Comparison of ENCODE assay signal across 19 cellular contexts in the genomic region with DNA sequence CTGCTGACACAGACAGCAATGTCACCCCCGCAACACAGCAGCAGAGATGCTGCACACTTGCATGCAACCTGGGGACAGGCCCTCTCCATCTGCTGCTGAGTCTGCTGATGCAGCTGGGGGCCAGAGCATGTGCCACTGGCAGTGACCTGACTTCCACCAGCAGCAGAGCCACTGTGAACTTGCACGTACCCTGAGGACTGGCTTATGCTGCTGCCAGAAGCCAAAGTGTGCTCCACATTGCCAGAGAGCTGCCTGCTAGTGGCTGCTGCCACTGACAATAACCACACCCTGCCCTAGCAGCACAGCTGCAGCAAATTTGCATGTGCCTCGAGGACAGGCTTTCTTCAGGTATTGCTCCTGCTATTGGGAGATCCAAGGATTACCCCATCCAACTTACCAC. TPM values are rescaled to one million over a fixed set of nuclear protein-coding genes. Genes with fewer than 3 reads are reported as not detected.
DNase-seq lines count a peak whose midpoint lies in the region; ATAC-seq, FAIRE-seq and TF ChIP-seq lines count a peak whose summit lies in the region.
"Had no signal": no experiment of that assay in that cellular context is flagged by ENCODE, and none has a peak within 500 bp of the region (broad histone marks: within the 10 kb centered on the region; RNA-seq: fewer than 3 reads in every experiment).

No MANE protein-coding gene starts in this region.

- TF ChIP-seq POLR2A in stomach (IDR thresholded peaks at IDR 0.05) = no peak

- peaks cover 37% of the 10 kb centered on the region for H3K36me3 Mint-ChIP-seq in activated CD4-positive, alpha-beta T cell treated with anti-CD3 and anti-CD28 coated beads, Interleukin-2, amount 10 ng/mL, durations not matched to agents 24 days and 14 days (ENCODE audit: low read depth)
- H3K36me3 Mint-ChIP-seq in glutamatergic neuron (ENCODE audit: unreplicated experiment) = peaks cover 32% of the 10 kb centered on the region

- TF ChIP-seq EP300 in stomach (IDR thresholded peaks at IDR 0.05) = no peak

- ATAC-seq in HG03280 (IDR thresholded peaks at IDR 0.05; ENCODE audit: unreplicated experiment) (no peak), HG03196 (IDR thresholded peaks at IDR 0.05; ENCODE audit: unreplicated experiment) (no peak)
- ATAC-seq: A549 had no signal

- no peak overlapping the region for H3K27ac Mint-ChIP-seq in activated CD4-positive, alpha-beta T cell treated with anti-CD3 and anti-CD28 coated beads, Interleukin-2, amount 10 ng/mL, durations not matched to agents 24 days and 14 days
- no peak overlapping the region for H3K27ac Mint-ChIP-seq in glutamatergic neuron (ENCODE audit: unreplicated experiment)
- H3K27ac Mint-ChIP-seq: CD14-positive monocyte had no signal

- FAIRE-seq in bronchial epithelial cell (lab: Jason Lieb, UNC) = peak; percentile 36
- FAIRE-seq: A549 had no signal

- DNase-seq in activated CD4-positive, alpha-beta T cell treated with anti-CD3 and anti-CD28 coated beads, Interleukin-2, amount 10 ng/mL, durations not matched to agents 24 days and 14 days = peak; percentile 40
- no peak for DNase-seq in activated CD4-positive, alpha-beta T cell treated with anti-CD3 and anti-CD28 coated beads for 1 hour
- DNase-seq in AG20443 (ENCODE audit: low spot score) = peak; percentile 13
- no peak for DNase-seq in bronchial epithelial cell (ENCODE audit: low read depth)
- DNase-seq in glutamatergic neuron = peak; percentile 37
- DNase-seq in stomach = no peak
- DNase-seq: CD4-positive, alpha-beta memory T cell; DMS79 treated with DMSO at 0.1 percent for 48 hours; GF-D8; GOT3 had no signal

- peaks cover 24% of the 10 kb centered on the region for H3K9me3 Mint-ChIP-seq in activated CD4-positive, alpha-beta T cell treated with anti-CD3 and anti-CD28 coated beads, Interleukin-2, amount 10 ng/mL, durations not matched to agents 24 days and 14 days
- peaks cover 18% of the 10 kb centered on the region for H3K9me3 Mint-ChIP-seq in glutamatergic neuron (ENCODE audit: unreplicated experiment)

- TF ChIP-seq CTCF in bronchial epithelial cell (IDR thresholded peaks at IDR 0.05; ENCODE audit: insufficient read depth, low read length, severe bottlenecking) = no peak
- no peak for TF ChIP-seq CTCF in glutamatergic neuron (IDR thresholded peaks at IDR 0.05; ENCODE audit: partially characterized antibody, unreplicated experiment)
- no peak for TF ChIP-seq CTCF in stomach (IDR thresholded peaks at IDR 0.05)

- WGBS in stomach, 5 donors = 80 to 93% (median 87%) methylated on average over 2 to 3 of the region's 3 CpGs

- no peak overlapping the region for H3K27ac ChIP-seq in stomach
- H3K27ac ChIP-seq: 22Rv1, A549, BLaER1, HL-60 had no signal

- peaks cover 6 to 30% (median 18%) of the 10 kb centered on the region in 4 donors for H3K9me3 ChIP-seq in stomach

- H3K36me3 ChIP-seq in bronchial epithelial cell (ENCODE audit: control insufficient read depth, insufficient read depth, low read length) (no peaks in the 10 kb centered on the region), stomach (peaks cover 0 to 18% (median 13%) of the 10 kb centered on the region in 4 donors)
- H3K36me3 ChIP-seq: HAP-1 had no signal

- peaks cover 35% of the 10 kb centered on the region for H3K4me1 Mint-ChIP-seq in activated CD4-positive, alpha-beta T cell treated with anti-CD3 and anti-CD28 coated beads, Interleukin-2, amount 10 ng/mL, durations not matched to agents 24 days and 14 days
- H3K4me1 Mint-ChIP-seq in glutamatergic neuron (ENCODE audit: low read depth, unreplicated experiment) = peaks cover 3% of the 10 kb centered on the region
- H3K4me1 Mint-ChIP-seq: CD14-positive monocyte had no signal

- H3K4me3 Mint-ChIP-seq in activated CD4-positive, alpha-beta T cell treated with anti-CD3 and anti-CD28 coated beads, Interleukin-2, amount 10 ng/mL, durations not matched to agents 24 days and 14 days = no peak overlapping the region
- H3K4me3 Mint-ChIP-seq in glutamatergic neuron (ENCODE audit: unreplicated experiment) = no peak overlapping the region
- H3K4me3 Mint-ChIP-seq: CD14-positive monocyte had no signal

- H3K27me3 Mint-ChIP-seq in activated CD4-positive, alpha-beta T cell treated with anti-CD3 and anti-CD28 coated beads, Interleukin-2, amount 10 ng/mL, durations not matched to agents 24 days and 14 days = no peaks in the 10 kb centered on the region
- peaks cover 2% of the 10 kb centered on the region for H3K27me3 Mint-ChIP-seq in glutamatergic neuron (ENCODE audit: unreplicated experiment)
- H3K27me3 Mint-ChIP-seq: CD4-positive, alpha-beta memory T cell had no signal

- H3K27me3 ChIP-seq in bronchial epithelial cell (ENCODE audit: control insufficient read depth, insufficient read depth, low read length) (no peaks in the 10 kb centered on the region), stomach (no peaks in the 10 kb centered on the region)
- H3K27me3 ChIP-seq: BLaER1 had no signal

- H3K4me3 ChIP-seq in bronchial epithelial cell (ENCODE audit: low read depth, low read length) = no peak overlapping the region
- H3K4me3 ChIP-seq in stomach = no peak overlapping the region
- H3K4me3 ChIP-seq: A549, BLaER1, HAP-1 had no signal

- H3K4me1 ChIP-seq in stomach = no peaks in the 10 kb centered on the region
- H3K4me1 ChIP-seq: A549, HAP-1 had no signal

- intact Hi-C loops in activated CD4-positive, alpha-beta T cell treated with anti-CD3 and anti-CD28 coated beads, Interleukin-2, amount 10 ng/mL, durations not matched to agents 24 days and 14 days (cut with micrococcal nuclease) = no loop called here
- intact Hi-C loops in stomach (cut with DNase I; ENCODE audit: low total_unique reads) = no loop called here

RNA-seq across cellular contexts. Expression of gene PRR4, which starts 4.5 kb away (rescaled TPM):
- 0.62 and 2.0 TPM in 2 replicates for total RNA-seq in activated CD4-positive, alpha-beta T cell treated with anti-CD3 and anti-CD28 coated beads, Interleukin-2, amount 10 ng/mL, durations not matched to agents 24 days and 14 days
- total RNA-seq in bronchial epithelial cell = 0.53 TPM in 1 of 2 replicates, not detected in the other
- 7.5 TPM for total RNA-seq in glutamatergic neuron (ENCODE audit: unreplicated experiment)
- total RNA-seq in stomach = 100 to 1,000 TPM in 1 of 5 donors, 1 to 10 TPM in 1, under 1 TPM in 1, not detected in 2; 0.87 to 334 (median 3.5) TPM
- polyA plus RNA-seq in stomach = 1 to 10 TPM; 2.1 to 6.5 (median 2.6) TPM
- polyA plus RNA-seq: CD14-positive monocyte had no signal

RNA-seq across cellular contexts. Expression of gene TAS2R10, which starts 27.6 kb away (rescaled TPM):
- total RNA-seq in activated CD4-positive, alpha-beta T cell treated with anti-CD3 and anti-CD28 coated beads, Interleukin-2, amount 10 ng/mL, durations not matched to agents 24 days and 14 days = 0.26 TPM in 1 of 2 replicates, not detected in the other
- total RNA-seq in bronchial epithelial cell = 0.26 TPM in 2 replicates
- 0.69 TPM for total RNA-seq in glutamatergic neuron (ENCODE audit: unreplicated experiment)
- total RNA-seq in stomach = 1 to 10 TPM in 2 of 5 donors, not detected in 3; 1.0 to 3.5 TPM
- polyA plus RNA-seq in stomach = not detected
- total RNA-seq: HT1080 had no signal
- polyA plus RNA-seq: CD14-positive monocyte; CD4-positive, alpha-beta memory T cell had no signal

RNA-seq across cellular contexts. Expression of gene PRH1, which starts 30.3 kb away (rescaled TPM):
- total RNA-seq in activated CD4-positive, alpha-beta T cell treated with anti-CD3 and anti-CD28 coated beads, Interleukin-2, amount 10 ng/mL, durations not matched to agents 24 days and 14 days = 18.2 and 22.4 TPM in 2 replicates
- total RNA-seq in bronchial epithelial cell (13.3 and 13.7 TPM in 2 replicates), glutamatergic neuron (ENCODE audit: unreplicated experiment) (33.3 TPM), stomach (10 to 100 TPM; 10.4 to 77.6 (median 24.1) TPM)
- polyA plus RNA-seq in stomach = 1 to 10 TPM; 1.5 to 2.6 (median 2.1) TPM

RNA-seq across cellular contexts. Expression of gene TAS2R9, which starts 43.8 kb away (rescaled TPM):
- total RNA-seq in activated CD4-positive, alpha-beta T cell treated with anti-CD3 and anti-CD28 coated beads, Interleukin-2, amount 10 ng/mL, durations not matched to agents 24 days and 14 days = not detected in 2 replicates
- total RNA-seq in bronchial epithelial cell (not detected in 2 replicates), glutamatergic neuron (ENCODE audit: unreplicated experiment) (not detected), stomach (under 1 TPM in 1 of 5 donors, not detected in 4; 0.73 TPM)
- not detected for polyA plus RNA-seq in stomach
- total RNA-seq: CD4-positive, alpha-beta memory T cell; HT1080 had no signal
- polyA plus RNA-seq: A549; CD14-positive monocyte; CD4-positive, alpha-beta memory T cell had no signal

RNA-seq across cellular contexts. Expression of gene TAS2R8, which starts 46.7 kb away (rescaled TPM):
- not detected in 2 replicates for total RNA-seq in activated CD4-positive, alpha-beta T cell treated with anti-CD3 and anti-CD28 coated beads, Interleukin-2, amount 10 ng/mL, durations not matched to agents 24 days and 14 days
- total RNA-seq in bronchial epithelial cell (not detected in 2 replicates), glutamatergic neuron (ENCODE audit: unreplicated experiment) (not detected), stomach (not detected)
- polyA plus RNA-seq in stomach = not detected
- total RNA-seq: CD4-positive, alpha-beta memory T cell; HT1080 had no signal
- polyA plus RNA-seq: A549; CD14-positive monocyte; CD4-positive, alpha-beta memory T cell had no signal

Comparison
In these comparisons a context has a peak if more than half of its experiments do, and no peak if none do; other contexts are left out.
1. DNase-seq: peak in activated CD4-positive, alpha-beta T cell treated with anti-CD3 and anti-CD28 coated beads, Interleukin-2, amount 10 ng/mL, durations not matched to agents 24 days and 14 days (single experiment), AG20443 (single experiment) and glutamatergic neuron (single experiment); none in activated CD4-positive, alpha-beta T cell treated with anti-CD3 and anti-CD28 coated beads for 1 hour (single experiment), bronchial epithelial cell (single experiment) and stomach (single experiment).